In genomic region chr3:140180603-140181002, GRCh38 we compare ENCODE assay signal across 1 cellular context.
TF ChIP-seq lines count a peak whose summit lies in the region.

No MANE protein-coding gene starts in this region.

TF ChIP-seq in GM12878, 131 proteins besides CTCF, POLR2A, EP300 and RAD21 (continued from another document):
- TF ChIP-seq RELB (IDR thresholded peaks at IDR 0.05; ENCODE audit: low read depth) = no peak
